ENCODE assay signal across 28 cellular contexts in genomic region chr18:21398121-21398520, GRCh38.
DNase-seq lines count a peak whose midpoint lies in the region; ATAC-seq, FAIRE-seq and TF ChIP-seq lines count a peak whose summit lies in the region.
"Had no signal": no experiment of that assay in that cellular context is flagged by ENCODE, and none has a peak within 500 bp of the region (broad histone marks: within the 10 kb centered on the region; RNA-seq: fewer than 3 reads in every experiment).

No MANE protein-coding gene starts in this region.

- DNase-seq in NCI-H82 treated with DMSO at 0.1 percent for 48 hours (lab: John Stamatoyannopoulos, UW; ENCODE audit: unreplicated experiment) (peak; percentile 42), K562 (ENCODE audit: extremely low read depth in 1 of 4, low spot score in 3 of 4) (no peak), mesendoderm (peak; percentile 52), NCI-H1694 (lab: John Stamatoyannopoulos, UW) (no peak), hippocampal formation (lab: John Stamatoyannopoulos, UW) (no peak)
- DNase-seq: 8988T; ACHN; BE2C; C1 segment of cervical spinal cord; CD4-positive, alpha-beta memory T cell; CD4-positive, CD25-positive, alpha-beta regulatory T cell; CD8-positive, alpha-beta memory T cell; COR-L47; DMS 273 treated with DMSO at 0.1 percent for 48 hours; DMS153; DMS53; DMS79; DND-41; EL; GDM1 had no signal

- no peaks in the 10 kb centered on the region for H3K9me1 ChIP-seq in K562 (ENCODE audit: control insufficient read depth, insufficient read depth, low read length)

- FAIRE-seq in K562 (lab: Jason Lieb, UNC) = peak; percentile 37
- FAIRE-seq: A204.1, GM12878, GM12892, GM18507, GM19239 had no signal

- H3K4me1 ChIP-seq in K562 (replicated peaks in 1 of 2; ENCODE audit: control insufficient read depth in 2 of 2, insufficient read depth in 2 of 2, low read length in 2 of 2) (no peaks in the 10 kb centered on the region), mesendoderm (ENCODE audit: control insufficient read depth, low read depth, low read length) (no peaks in the 10 kb centered on the region)
- H3K4me1 ChIP-seq: BE2C, BLaER1 had no signal

- intact Hi-C loops in K562 (cut with micrococcal nuclease) = no loop called here

- TF ChIP-seq EP300 in K562 (IDR thresholded peaks at IDR 0.05; ENCODE audit: low read length) = no peak

- no peak overlapping the region for H4K8ac ChIP-seq in mesendoderm (ENCODE audit: low read depth, low read length)

- TF ChIP-seq CTCF in K562 (IDR thresholded peaks at IDR 0.05 in 2 of 3, conservative IDR thresholded peaks at IDR 0.05 in 1 of 3; ENCODE audit: insufficient read depth in 2 of 3, low read depth in 1 of 3, low read length in 3 of 3) = no peak

- no peak overlapping the region for H4K5ac ChIP-seq in mesendoderm (ENCODE audit: low read length)

- no peak for TF ChIP-seq POLR2A in K562 (conservative IDR thresholded peaks at IDR 0.05)

- ATAC-seq in K562 (peak; percentile 32; the same call in 2 of the 3 replicates), GM21825 (IDR thresholded peaks at IDR 0.05; ENCODE audit: unreplicated experiment) (no peak), GM19023 (IDR thresholded peaks at IDR 0.05; ENCODE audit: unreplicated experiment) (no peak)
- ATAC-seq: GM12878 had no signal

- H2AFZ ChIP-seq in K562 (ENCODE audit: low read depth, low read length) = peak overlapping the region; percentile 95

- 0% methylated on average over 2 of the region's 2 CpGs for WGBS in K562 (ENCODE audit: insufficient coverage, low coverage, missing lambda C conversion rate)
- WGBS in mesendoderm (ENCODE audit: extremely low coverage, insufficient coverage, low lambda C conversion rate) = no CpG with 5 or more reads among the region's 2 CpGs

- no peak overlapping the region for H2BK15ac ChIP-seq in mesendoderm (replicated peaks; ENCODE audit: low read depth)

- no peak overlapping the region for H3K56ac ChIP-seq in mesendoderm (ENCODE audit: low read length)

- no peak overlapping the region for H2BK5ac ChIP-seq in mesendoderm (ENCODE audit: low read length)

- H3K23ac ChIP-seq in mesendoderm (ENCODE audit: low read length) = no peak overlapping the region

- H3K79me2 ChIP-seq in K562 (ENCODE audit: control insufficient read depth, insufficient read depth, low read length) (no peaks in the 10 kb centered on the region), mesendoderm (ENCODE audit: control insufficient read depth, insufficient read depth, low read length) (no peaks in the 10 kb centered on the region)

- no peak overlapping the region for H3K18ac ChIP-seq in mesendoderm (ENCODE audit: low read length)

- H2BK120ac ChIP-seq in mesendoderm (ENCODE audit: low read depth, low read length) = no peak overlapping the region

- POLR2A ChIA-PET in K562 (lab: Yijun Ruan, JAX) = no interaction called here

- H3K9me3 ChIP-seq in K562 (replicated peaks; ENCODE audit: control insufficient read depth, insufficient read depth, low read depth, low read length) = no peaks in the 10 kb centered on the region
- H3K9me3 ChIP-seq: BE2C, BLaER1 had no signal

- no TSS peak for BruUV-seq in K562 (replicated peaks; lab: Mats Ljungman, UMichigan)

- H3K36me3 ChIP-seq in K562 (ENCODE audit: control insufficient read depth, insufficient read depth, low read length) (no peaks in the 10 kb centered on the region), mesendoderm (ENCODE audit: control insufficient read depth, insufficient read depth, low read length) (no peaks in the 10 kb centered on the region)
- H3K36me3 ChIP-seq: BE2C, BLaER1 had no signal

- H3K4me2 ChIP-seq in K562 (ENCODE audit: insufficient read depth, low read length) (peak overlapping the region; percentile 68; the same call in 1 of the 2 replicates), mesendoderm (ENCODE audit: low read length) (no peak overlapping the region)
- H3K4me2 ChIP-seq: BLaER1 had no signal

- H3K4ac ChIP-seq in mesendoderm (ENCODE audit: low read depth, low read length) = no peak overlapping the region

- H3K27ac ChIP-seq in K562 (ENCODE audit: extremely low read depth, low read depth, low read length) = no peak overlapping the region
- no peak overlapping the region for H3K27ac ChIP-seq in mesendoderm (ENCODE audit: low read depth, low read length)
- H3K27ac ChIP-seq: BLaER1 had no signal

- in situ Hi-C loops in K562 (cut with MboI) = no loop called here

- no peak for TF ChIP-seq RAD21 in K562 (CRISPR knock-in tag; conservative IDR thresholded peaks at IDR 0.05 in 1 of 2, IDR thresholded peaks at IDR 0.05 in 1 of 2)

- H3K4me3 ChIP-seq in K562 = no peak overlapping the region; the same call in 1 of the 2 replicates
- H3K4me3 ChIP-seq in mesendoderm (ENCODE audit: low read length) = no peak overlapping the region
- H3K4me3 ChIP-seq: BLaER1, GM12878 had no signal

- CTCF ChIA-PET in K562 (lab: Yijun Ruan, JAX; ENCODE audit: low intra/inter-chr PET ratio) = no interaction called here

- no peaks in the 10 kb centered on the region for H3K79me1 ChIP-seq in mesendoderm (ENCODE audit: low read length)

- no peak overlapping the region for H2AK5ac ChIP-seq in mesendoderm (ENCODE audit: low read length)

- no peaks in the 10 kb centered on the region for H4K20me1 ChIP-seq in K562 (replicated peaks; ENCODE audit: control insufficient read depth, insufficient read depth, low read length)
- H4K20me1 ChIP-seq: BLaER1 had no signal

- H3K27me3 ChIP-seq in K562 (ENCODE audit: control insufficient read depth in 2 of 2, insufficient read depth in 2 of 2, low read length in 2 of 2) (peaks cover 4 to 9% of the 10 kb centered on the region in 2 experiments; a peak in 2 of 5 replicates), mesendoderm (ENCODE audit: insufficient read depth, low read length, poor library complexity) (peaks cover 19% of the 10 kb centered on the region)
- H3K27me3 ChIP-seq: BE2C, BLaER1 had no signal

- H3K9ac ChIP-seq in K562 (ENCODE audit: insufficient read depth in 1 of 2, low read depth in 2 of 2, low read length in 2 of 2) = no peak overlapping the region
- no peak overlapping the region for H3K9ac ChIP-seq in mesendoderm (ENCODE audit: low read length)
- H3K9ac ChIP-seq: BLaER1 had no signal

TF ChIP-seq in K562, 482 proteins besides CTCF, POLR2A, EP300 and RAD21:
- no peak for TF ChIP-seq ZNF197 (CRISPR knock-in tag; IDR thresholded peaks at IDR 0.05; ENCODE audit: low read depth)
- TF ChIP-seq TBL1XR1 (IDR thresholded peaks at IDR 0.05; ENCODE audit: low read length in 2 of 2) = no peak
- TF ChIP-seq ZNF511 (CRISPR knock-in tag; IDR thresholded peaks at IDR 0.05) = no peak
- TF ChIP-seq HNRNPH1 (optimal IDR thresholded peaks at IDR 0.05; ENCODE audit: low read depth, low read length) = no peak
- no peak for TF ChIP-seq BCLAF1 (IDR thresholded peaks at IDR 0.05; ENCODE audit: borderline replicate concordance in 1 of 2, control insufficient read depth in 1 of 2, low read depth in 2 of 2, low read length in 1 of 2)
- TF ChIP-seq SIX5 (IDR thresholded peaks at IDR 0.05; ENCODE audit: borderline replicate concordance in 1 of 2, insufficient read depth in 1 of 2, low read depth in 1 of 2, low read length in 2 of 2) = no peak
- no peak for TF ChIP-seq RBM34 (IDR thresholded peaks at IDR 0.05; ENCODE audit: borderline replicate concordance, insufficient read depth, low read length)
- TF ChIP-seq ID3 (CRISPR knock-in tag; IDR thresholded peaks at IDR 0.05) = no peak
- TF ChIP-seq ID3 (tag; IDR thresholded peaks at IDR 0.05) = no peak
- no peak for TF ChIP-seq CEBPB (tag; IDR thresholded peaks at IDR 0.05)

Comparison
In these comparisons a context has a peak if more than half of its experiments do, and no peak if none do; other contexts are left out.
1. DNase-seq: peak in NCI-H82 treated with DMSO at 0.1 percent for 48 hours (single experiment) and mesendoderm (single experiment); none in K562 (0 of 4), NCI-H1694 (single experiment) and hippocampal formation (0 of 2).